4 cellular contexts compared by ENCODE assay signal in the genomic region with DNA sequence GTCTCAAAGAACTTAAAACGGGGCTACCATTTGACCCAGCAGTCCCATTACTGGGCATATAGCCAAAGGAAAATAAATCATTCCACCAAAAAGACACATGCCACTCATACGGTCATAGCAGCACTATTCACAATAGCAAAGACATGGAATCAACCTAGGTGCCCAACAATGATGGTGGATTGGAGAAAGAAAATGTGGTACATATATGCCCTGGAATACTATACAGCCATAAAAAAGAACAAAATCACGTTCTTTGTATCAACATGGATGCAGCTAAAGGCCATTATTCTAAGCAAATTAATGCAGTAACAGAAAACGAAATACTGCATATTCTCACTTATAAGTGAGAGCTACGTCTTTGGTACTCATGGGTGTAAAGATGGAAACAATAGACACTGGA.
A peak's percentile ranks its signal among the peaks of the same experiment; 100 is the strongest.
TF ChIP-seq lines count a peak whose summit lies in the region.

No MANE protein-coding gene starts in this region.

TF ChIP-seq in SK-N-SH treated with all-trans-retinoic acid at 6 μM for 48 hours, 23 proteins besides CTCF, POLR2A, EP300 and RAD21:
- TF ChIP-seq ZNF8 (CRISPR knock-in tag; IDR thresholded peaks at IDR 0.05), result peak; percentile 83
- TF ChIP-seq GLIS3 (CRISPR knock-in tag; IDR thresholded peaks at IDR 0.05), result no peak

TF ChIP-seq in SK-N-SH, 30 proteins besides CTCF, POLR2A, EP300 and RAD21:
- no peak for TF ChIP-seq MEF2A (IDR thresholded peaks at IDR 0.05; ENCODE audit: borderline replicate concordance, low read depth)
- no peak for TF ChIP-seq JUND (IDR thresholded peaks at IDR 0.05)
- TF ChIP-seq CHD2 (IDR thresholded peaks at IDR 0.05; ENCODE audit: low read length, partially characterized antibody), result no peak
- TF ChIP-seq ZBTB33 (IDR thresholded peaks at IDR 0.05; ENCODE audit: borderline replicate concordance, low read depth), result no peak
- TF ChIP-seq, protein P1, sequence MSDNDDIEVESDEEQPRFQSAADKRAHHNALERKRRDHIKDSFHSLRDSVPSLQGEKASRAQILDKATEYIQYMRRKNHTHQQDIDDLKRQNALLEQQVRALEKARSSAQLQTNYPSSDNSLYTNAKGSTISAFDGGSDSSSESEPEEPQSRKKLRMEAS (IDR thresholded peaks at IDR 0.05; ENCODE audit: low read depth), result no peak
- TF ChIP-seq EZH2phosphoT487 (IDR thresholded peaks at IDR 0.05; ENCODE audit: borderline replicate concordance, low read depth), result no peak
- no peak for TF ChIP-seq FOXJ3 (CRISPR knock-in tag; IDR thresholded peaks at IDR 0.05)
TF ChIP-seq in SK-N-SH: peak in this region for 0.

TF ChIP-seq in K562, 482 proteins besides CTCF, POLR2A, EP300 and RAD21:
- TF ChIP-seq, protein P2, sequence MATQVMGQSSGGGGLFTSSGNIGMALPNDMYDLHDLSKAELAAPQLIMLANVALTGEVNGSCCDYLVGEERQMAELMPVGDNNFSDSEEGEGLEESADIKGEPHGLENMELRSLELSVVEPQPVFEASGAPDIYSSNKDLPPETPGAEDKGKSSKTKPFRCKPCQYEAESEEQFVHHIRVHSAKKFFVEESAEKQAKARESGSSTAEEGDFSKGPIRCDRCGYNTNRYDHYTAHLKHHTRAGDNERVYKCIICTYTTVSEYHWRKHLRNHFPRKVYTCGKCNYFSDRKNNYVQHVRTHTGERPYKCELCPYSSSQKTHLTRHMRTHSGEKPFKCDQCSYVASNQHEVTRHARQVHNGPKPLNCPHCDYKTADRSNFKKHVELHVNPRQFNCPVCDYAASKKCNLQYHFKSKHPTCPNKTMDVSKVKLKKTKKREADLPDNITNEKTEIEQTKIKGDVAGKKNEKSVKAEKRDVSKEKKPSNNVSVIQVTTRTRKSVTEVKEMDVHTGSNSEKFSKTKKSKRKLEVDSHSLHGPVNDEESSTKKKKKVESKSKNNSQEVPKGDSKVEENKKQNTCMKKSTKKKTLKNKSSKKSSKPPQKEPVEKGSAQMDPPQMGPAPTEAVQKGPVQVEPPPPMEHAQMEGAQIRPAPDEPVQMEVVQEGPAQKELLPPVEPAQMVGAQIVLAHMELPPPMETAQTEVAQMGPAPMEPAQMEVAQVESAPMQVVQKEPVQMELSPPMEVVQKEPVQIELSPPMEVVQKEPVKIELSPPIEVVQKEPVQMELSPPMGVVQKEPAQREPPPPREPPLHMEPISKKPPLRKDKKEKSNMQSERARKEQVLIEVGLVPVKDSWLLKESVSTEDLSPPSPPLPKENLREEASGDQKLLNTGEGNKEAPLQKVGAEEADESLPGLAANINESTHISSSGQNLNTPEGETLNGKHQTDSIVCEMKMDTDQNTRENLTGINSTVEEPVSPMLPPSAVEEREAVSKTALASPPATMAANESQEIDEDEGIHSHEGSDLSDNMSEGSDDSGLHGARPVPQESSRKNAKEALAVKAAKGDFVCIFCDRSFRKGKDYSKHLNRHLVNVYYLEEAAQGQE (CRISPR knock-in tag; IDR thresholded peaks at IDR 0.05; ENCODE audit: low read depth), result no peak
- TF ChIP-seq RBM25 (IDR thresholded peaks at IDR 0.05; ENCODE audit: low read depth, low read length, severe bottlenecking) (peak; percentile 44), TFAM (CRISPR knock-in tag; conservative IDR thresholded peaks at IDR 0.05) (no peak), RCOR1 (IDR thresholded peaks at IDR 0.05; ENCODE audit: borderline replicate concordance in 1 of 2, low read depth in 2 of 2, low read length in 2 of 2) (no peak), ZNF146 (CRISPR knock-in tag; IDR thresholded peaks at IDR 0.05; ENCODE audit: unreplicated experiment) (peak; percentile 74)
TF ChIP-seq in K562: peak in this region for 2.

TF ChIP-seq in H1, 55 proteins besides CTCF, POLR2A, EP300 and RAD21:
- TF ChIP-seq KDM1A (IDR thresholded peaks at IDR 0.05; ENCODE audit: borderline replicate concordance, low read length) (peak; percentile 58; the same call in 1 of the 2 replicates), SP2 (IDR thresholded peaks at IDR 0.05; ENCODE audit: low read length) (no peak)
TF ChIP-seq in H1: peak in this region for 1.
